Comparison of ENCODE assay signal across 26 cellular contexts in genomic region chr2:25416674-25417073, GRCh38.
"Had no signal": no experiment of that assay in that cellular context is flagged by ENCODE, and none has a peak within 500 bp of the region (broad histone marks: within the 10 kb centered on the region; RNA-seq: fewer than 3 reads in every experiment).

No MANE protein-coding gene starts in this region.

- H3K36me3 Mint-ChIP-seq: natural killer cell had no signal

- H3K27me3 Mint-ChIP-seq: activated CD4-positive, alpha-beta T cell treated with anti-CD3 and anti-CD28 coated beads for 36 hours; activated CD8-positive, alpha-beta memory T cell treated with anti-CD3 and anti-CD28 coated beads, Interleukin-2, amount 10 ng/mL, durations not matched to agents 7 days and 5 days; activated naive CD8-positive, alpha-beta T cell; central memory CD8-positive, alpha-beta T cell; dendritic cell treated with granulocyte-macrophage colony-stimulating factor and Interleukin-4, amounts not matched to agents 40 ng/mL and 50 ng/mL, for 4 days had no signal

- H3K9me3 Mint-ChIP-seq: central memory CD8-positive, alpha-beta T cell; dendritic cell treated with granulocyte-macrophage colony-stimulating factor and Interleukin-4, amounts not matched to agents 40 ng/mL and 50 ng/mL, for 4 days; endodermal cell had no signal

- H3K9me3 ChIP-seq: esophagus muscularis mucosa, heart right ventricle, prostate gland, stomach, tibial artery, upper lobe of right lung had no signal

- H3K4me3 Mint-ChIP-seq: activated CD4-positive, alpha-beta T cell treated with anti-CD3 and anti-CD28 coated beads for 36 hours; activated CD8-positive, alpha-beta memory T cell treated with anti-CD3 and anti-CD28 coated beads, Interleukin-2, amount 10 ng/mL, durations not matched to agents 7 days and 5 days; activated CD8-positive, alpha-beta T cell treated with anti-CD3 and anti-CD28 coated beads, Interleukin-2, amount 10 ng/mL, durations not matched to agents 7 days and 5 days; activated naive CD8-positive, alpha-beta T cell; central memory CD8-positive, alpha-beta T cell; dendritic cell treated with granulocyte-macrophage colony-stimulating factor and Interleukin-4, amounts not matched to agents 40 ng/mL and 50 ng/mL, for 4 days; endodermal cell; natural killer cell; T-helper 2 cell treated with Interferon-gamma antibody and Interleukin-4, amounts not matched to agents 5 μg/mL and 100 μg/mL, for 36 hours had no signal

- H3K4me1 ChIP-seq: foreskin keratinocyte, prostate gland, upper lobe of right lung had no signal

- H3K27ac Mint-ChIP-seq: activated CD4-positive, alpha-beta T cell treated with anti-CD3 and anti-CD28 coated beads for 36 hours; activated CD8-positive, alpha-beta memory T cell treated with anti-CD3 and anti-CD28 coated beads, Interleukin-2, amount 10 ng/mL, durations not matched to agents 7 days and 5 days; activated naive CD8-positive, alpha-beta T cell; dendritic cell treated with granulocyte-macrophage colony-stimulating factor and Interleukin-4, amounts not matched to agents 40 ng/mL and 50 ng/mL, for 4 days; endodermal cell; T-helper 2 cell treated with Interferon-gamma antibody and Interleukin-4, amounts not matched to agents 5 μg/mL and 100 μg/mL, for 36 hours had no signal

- H3K4me1 Mint-ChIP-seq: activated CD4-positive, alpha-beta T cell treated with anti-CD3 and anti-CD28 coated beads for 36 hours; central memory CD8-positive, alpha-beta T cell had no signal

- DNase-seq: activated CD4-positive, alpha-beta T cell treated with anti-CD3 and anti-CD28 coated beads for 36 hours; activated CD4-positive, CD25-positive, alpha-beta regulatory T cell; activated CD8-positive, alpha-beta memory T cell treated with anti-CD3 and anti-CD28 coated beads, Interleukin-2, amount 10 ng/mL, durations not matched to agents 7 days and 5 days; activated CD8-positive, alpha-beta T cell treated with anti-CD3 and anti-CD28 coated beads, Interleukin-2, amount 10 ng/mL, durations not matched to agents 7 days and 5 days; activated naive CD4-positive, alpha-beta T cell treated with Interleukin-2 at 50 U/mL for 16 hours; activated T-cell treated with anti-CD3 and anti-CD28 coated beads, Interleukin-2, amount 50 U/mL, for 48 hours; anterior cingulate cortex; endodermal cell; foreskin keratinocyte; heart right ventricle; natural killer cell; retina; stimulated activated CD4-positive, alpha-beta T cell treated with anti-CD3 and anti-CD28 coated beads, Interleukin-12 subunit alpha, Interleukin-12 subunit beta, amount 100 ng/mL, for 4 hours; stimulated activated CD4-positive, alpha-beta T cell treated with anti-CD3 and anti-CD28 coated beads, Interleukin-4, amount 100 ng/mL, for 1 hour; stomach; tibial artery; upper lobe of right lung had no signal

- H3K36me3 ChIP-seq: prostate gland had no signal

- H3K27me3 ChIP-seq: esophagus muscularis mucosa, foreskin keratinocyte, heart right ventricle, stomach, tibial artery, upper lobe of right lung had no signal

- H3K4me3 ChIP-seq: esophagus muscularis mucosa, heart right ventricle, prostate gland, skin epidermis, stomach, tibial artery, upper lobe of right lung had no signal

- H3K27ac ChIP-seq: esophagus muscularis mucosa, foreskin keratinocyte, heart right ventricle, prostate gland, skin epidermis, stomach, tibial artery, upper lobe of right lung had no signal

- ATAC-seq: activated CD4-positive, alpha-beta T cell treated with anti-CD3 and anti-CD28 coated beads for 36 hours; activated CD8-positive, alpha-beta memory T cell treated with anti-CD3 and anti-CD28 coated beads, Interleukin-2, amount 10 ng/mL, durations not matched to agents 7 days and 5 days; activated CD8-positive, alpha-beta T cell treated with anti-CD3 and anti-CD28 coated beads, Interleukin-2, amount 10 ng/mL, durations not matched to agents 7 days and 5 days; foreskin keratinocyte; heart right ventricle; natural killer cell; sciatic nerve; upper lobe of right lung had no signal

- FAIRE-seq: bronchial epithelial cell had no signal
